ENCODE assay signal across 26 cellular contexts in the genomic region with DNA sequence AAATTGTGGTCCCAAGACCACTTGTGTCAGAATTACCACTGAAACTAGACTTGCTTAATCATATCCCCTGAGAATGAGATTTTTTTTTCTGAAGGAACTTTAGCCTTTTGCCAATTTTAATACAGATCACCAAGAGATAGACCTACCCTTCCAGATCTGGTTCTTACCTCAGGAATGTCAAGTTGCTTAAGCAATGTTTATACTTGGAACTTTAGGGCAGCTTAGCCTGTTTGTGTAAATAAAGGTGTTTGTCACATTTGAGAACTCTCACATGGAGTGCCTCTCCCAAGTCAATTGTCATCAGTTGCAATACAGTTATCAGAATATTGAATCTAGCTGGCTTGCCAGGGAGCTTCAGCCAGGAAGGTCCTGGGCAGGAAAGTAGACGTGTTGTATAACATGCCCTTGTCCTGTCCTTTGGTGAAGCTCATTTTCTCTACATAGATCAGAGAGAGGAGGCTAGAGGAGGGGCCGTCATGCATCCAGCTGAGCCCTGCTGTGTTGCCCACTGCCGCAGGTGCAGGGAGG. TPM values are rescaled to one million over a fixed set of nuclear protein-coding genes. Genes with fewer than 3 reads are reported as not detected.
A peak's percentile ranks its signal among the peaks of the same experiment; 100 is the strongest.
DNase-seq lines count a peak whose midpoint lies in the region; ATAC-seq and TF ChIP-seq lines count a peak whose summit lies in the region.
"Had no signal": no experiment of that assay in that cellular context is flagged by ENCODE, and none has a peak within 500 bp of the region (broad histone marks: within the 10 kb centered on the region; RNA-seq: fewer than 3 reads in every experiment).

No MANE protein-coding gene starts in this region.

- H3K4me3 ChIP-seq in right atrium auricular region: no peak overlapping the region
- H3K4me3 ChIP-seq in breast epithelium: no peak overlapping the region
- H3K4me3 ChIP-seq in prostate gland: no peak overlapping the region
- H3K4me3 ChIP-seq: BLaER1, coronary artery, GM23338, mucosa of descending colon, smooth muscle cell had no signal

- no peak overlapping the region for H3K4me3 Mint-ChIP-seq in T-helper 2 cell treated with Interferon-gamma antibody and Interleukin-4, amounts not matched to agents 5 μg/mL and 100 μg/mL, for 36 hours
- H3K4me3 Mint-ChIP-seq: activated naive CD8-positive, alpha-beta T cell treated with anti-CD3 and anti-CD28 coated beads, Interleukin-2, amount 10 ng/mL, durations not matched to agents 7 days and 5 days; endodermal cell; GM23338 had no signal

- intact Hi-C loops in Right ventricle myocardium superior (cut with DNase I) (no loop called here), breast epithelium (cut with DNase I; ENCODE audit: low total_unique reads) (no loop called here), prostate gland (cut with DNase I) (no loop called here)

- DNase-seq in right atrium auricular region (ENCODE audit: low spot score) (no peak), Right ventricle myocardium superior (no peak), breast epithelium (ENCODE audit: low spot score in 2 of 2) (no peak), prostate gland (ENCODE audit: low spot score) (peak; percentile 32), occipital lobe (lab: John Stamatoyannopoulos, UW) (no peak), T-helper 1 cell (no peak)
- no peak for DNase-seq in stimulated activated CD4-positive, alpha-beta T cell treated with anti-CD3 and anti-CD28 coated beads, Interleukin-4, amount 100 ng/mL, for 24 hours
- no peak for DNase-seq in T-helper 2 cell treated with Interferon-gamma antibody and Interleukin-4, amounts not matched to agents 5 μg/mL and 100 μg/mL, for 36 hours (ENCODE audit: low spot score)
- DNase-seq: activated CD4-positive, alpha-beta T cell treated with anti-CD3 and anti-CD28 coated beads, Interleukin-2, amount 50 U/mL, for 1 hour; activated naive CD8-positive, alpha-beta T cell treated with anti-CD3 and anti-CD28 coated beads, Interleukin-2, amount 10 ng/mL, durations not matched to agents 7 days and 5 days; endodermal cell; mucosa of descending colon; NCI-H1092; NCI-H2029; NCI-H226; NCI-H82; stimulated activated naive CD4-positive, alpha-beta T cell treated with Interleukin-2 at 50 U/mL for 16 hours; T-helper 2 cell; WERI-Rb-1 had no signal

- TF ChIP-seq CTCF in right atrium auricular region (IDR thresholded peaks at IDR 0.05) (no peak), breast epithelium (IDR thresholded peaks at IDR 0.05) (no peak), prostate gland (IDR thresholded peaks at IDR 0.05) (no peak)

- H3K27ac ChIP-seq in right atrium auricular region (peak overlapping the region; percentile 72 to 74), breast epithelium (peak overlapping the region; percentile 78 to 84), prostate gland (peak overlapping the region; percentile 66 to 78)
- H3K27ac ChIP-seq: BLaER1, WERI-Rb-1 had no signal

- peaks cover 0 to 69% of the 10 kb centered on the region in 2 donors for H3K4me1 ChIP-seq in right atrium auricular region
- H3K4me1 ChIP-seq in breast epithelium: peaks cover 0 to 14% of the 10 kb centered on the region in 2 donors
- peaks cover 16% of the 10 kb centered on the region for H3K4me1 ChIP-seq in prostate gland (replicated peaks)

- no peak for ATAC-seq in Right ventricle myocardium superior (ENCODE audit: poor library complexity)
- ATAC-seq: GM23338, HepG2, mucosa of descending colon had no signal

- H3K27me3 Mint-ChIP-seq in T-helper 2 cell treated with Interferon-gamma antibody and Interleukin-4, amounts not matched to agents 5 μg/mL and 100 μg/mL, for 36 hours (ENCODE audit: low read depth): no peaks in the 10 kb centered on the region
- H3K27me3 Mint-ChIP-seq: activated naive CD8-positive, alpha-beta T cell treated with anti-CD3 and anti-CD28 coated beads, Interleukin-2, amount 10 ng/mL, durations not matched to agents 7 days and 5 days had no signal

- H3K4me1 Mint-ChIP-seq in T-helper 2 cell treated with Interferon-gamma antibody and Interleukin-4, amounts not matched to agents 5 μg/mL and 100 μg/mL, for 36 hours (ENCODE audit: low read depth): peaks cover 51% of the 10 kb centered on the region

- peaks cover 15% of the 10 kb centered on the region for H3K36me3 Mint-ChIP-seq in T-helper 2 cell treated with Interferon-gamma antibody and Interleukin-4, amounts not matched to agents 5 μg/mL and 100 μg/mL, for 36 hours (ENCODE audit: low read depth)

- H3K9me3 ChIP-seq in right atrium auricular region (no peaks in the 10 kb centered on the region), breast epithelium (no peaks in the 10 kb centered on the region), prostate gland (no peaks in the 10 kb centered on the region)

- no peaks in the 10 kb centered on the region for H3K36me3 ChIP-seq in right atrium auricular region
- no peaks in the 10 kb centered on the region for H3K36me3 ChIP-seq in breast epithelium
- H3K36me3 ChIP-seq in prostate gland: no peaks in the 10 kb centered on the region
- H3K36me3 ChIP-seq: WERI-Rb-1 had no signal

- peaks cover 4% of the 10 kb centered on the region for H3K9me3 Mint-ChIP-seq in T-helper 2 cell treated with Interferon-gamma antibody and Interleukin-4, amounts not matched to agents 5 μg/mL and 100 μg/mL, for 36 hours

- 59% methylated on average over 3 of the region's 3 CpGs for WGBS in prostate gland

- H3K27me3 ChIP-seq in right atrium auricular region (no peaks in the 10 kb centered on the region), breast epithelium (no peaks in the 10 kb centered on the region), prostate gland (replicated peaks; ENCODE audit: insufficient read depth) (no peaks in the 10 kb centered on the region)
- H3K27me3 ChIP-seq: BLaER1 had no signal

- H3K27ac Mint-ChIP-seq in T-helper 2 cell treated with Interferon-gamma antibody and Interleukin-4, amounts not matched to agents 5 μg/mL and 100 μg/mL, for 36 hours: no peak overlapping the region
- H3K27ac Mint-ChIP-seq: activated naive CD8-positive, alpha-beta T cell treated with anti-CD3 and anti-CD28 coated beads, Interleukin-2, amount 10 ng/mL, durations not matched to agents 7 days and 5 days; activated T-helper 2 cell treated with anti-CD3 and anti-CD28 coated beads, Interferon-gamma antibody, Interleukin-2, Interleukin-4, amounts not matched to agents 10 μg/mL and 5 μg/mL and 100 μg/mL, durations not matched to agents 14 hours and 24 hours and 36 hours; endodermal cell; GM23338; progenitor cell of endocrine pancreas had no signal

- no peak for TF ChIP-seq POLR2A in breast epithelium (IDR thresholded peaks at IDR 0.05)
- no peak for TF ChIP-seq POLR2A in prostate gland (IDR thresholded peaks at IDR 0.05)

RNA-seq across cellular contexts. Expression of a gene that starts 3.9 kb away (rescaled TPM):
- 100 to 1,000 TPM; 194 to 275 TPM for total RNA-seq in right atrium auricular region
- 273 TPM for total RNA-seq in Right ventricle myocardium superior
- 10 to 100 TPM; 56.3 to 66.6 (median 58.3) TPM for total RNA-seq in breast epithelium
- 10 to 100 TPM; 50.4 to 70.8 TPM for total RNA-seq in prostate gland
- total RNA-seq in occipital lobe: 78.8 TPM
